In genomic region chr2:177989029-177989885, GRCh38 we compare ENCODE assay signal across 18 cellular contexts.
A peak's percentile ranks its signal among the peaks of the same experiment; 100 is the strongest.
DNase-seq lines count a peak whose midpoint lies in the region; ATAC-seq and TF ChIP-seq lines count a peak whose summit lies in the region.
"Had no signal": no experiment of that assay in that cellular context is flagged by ENCODE, and none has a peak within 500 bp of the region (broad histone marks: within the 10 kb centered on the region; RNA-seq: fewer than 3 reads in every experiment).

No MANE protein-coding gene starts in this region.

- H3K79me1 ChIP-seq in IMR-90 (ENCODE audit: low read depth in 1 of 2, low read length in 2 of 2) = no peaks in the 10 kb centered on the region

- H3K4me3 ChIP-seq in AG10803 (ENCODE audit: low read length) = no peak overlapping the region
- no peak overlapping the region for H3K4me3 ChIP-seq in IMR-90 (ENCODE audit: insufficient read depth, low read depth, low read length)
- no peak overlapping the region for H3K4me3 ChIP-seq in choroid plexus epithelial cell (ENCODE audit: low read depth, low read length)
- H3K4me3 ChIP-seq in osteoblast (ENCODE audit: insufficient read depth, low read length) = no peak overlapping the region
- H3K4me3 ChIP-seq: heart right ventricle had no signal

- no CpG with 5 or more reads among the region's 4 CpGs for WGBS in IMR-90 (ENCODE audit: extremely low coverage in 2 of 2, insufficient read length in 1 of 2), 2 experiments

- no peak for TF ChIP-seq RAD21 in IMR-90 (IDR thresholded peaks at IDR 0.05; ENCODE audit: low read length)

- H3K23ac ChIP-seq in IMR-90 (ENCODE audit: low read depth, low read length) = 0 out of 2 replicates have a peak overlapping the region, but pooled peaks have one; percentile 62

- no peaks in the 10 kb centered on the region for H3K9me1 ChIP-seq in IMR-90 (ENCODE audit: insufficient read depth, low read length)

- no peak overlapping the region for H4K5ac ChIP-seq in IMR-90 (ENCODE audit: low read depth, low read length)

- CTCF ChIA-PET in IMR-90 (lab: Yijun Ruan, JAX) = interaction anchor here (1.1 kb wide), 1 partner anchor 11 kb away, joined by 3 read pairs; no protein-coding TSS in a partner anchor

- H2BK5ac ChIP-seq in IMR-90 (ENCODE audit: low read depth, low read length, poor library complexity, severe bottlenecking) = peak overlapping the region; percentile 86

- in situ Hi-C loops in IMR-90 (cut with MboI; ENCODE audit: low sequenced_read_pairs) = no loop called here

- peak overlapping the region; percentile 71; the same call in 1 of the 2 replicates for H2BK20ac ChIP-seq in IMR-90 (ENCODE audit: low read depth, low read length)

- H3K27me3 ChIP-seq in IMR-90 (ENCODE audit: control insufficient read depth, insufficient read depth, low read length) (no peaks in the 10 kb centered on the region), osteoblast (ENCODE audit: insufficient read depth, low read length) (peaks cover 3% of the 10 kb centered on the region)
- H3K27me3 ChIP-seq: heart right ventricle had no signal

- H4K20me1 ChIP-seq in IMR-90 (ENCODE audit: insufficient read depth, low read length) (no peaks in the 10 kb centered on the region), osteoblast (ENCODE audit: insufficient read depth, low read length) (no peaks in the 10 kb centered on the region)

- H2AFZ ChIP-seq in IMR-90 (replicated peaks; ENCODE audit: low read length, poor library complexity) = peak overlapping the region; percentile 18
- H2AFZ ChIP-seq in osteoblast (ENCODE audit: low read length) = peak overlapping the region; percentile 1

- intact Hi-C loops in IMR-90 (cut with micrococcal nuclease) = loop anchor here (10.0 kb wide), 1 partner anchor 206 kb away; the partner anchor contains the start of gene OSBPL6

- H3K56ac ChIP-seq in IMR-90 (ENCODE audit: extremely low read depth, insufficient read depth, low read length) = peak overlapping the region; percentile 29; the same call in 1 of the 2 replicates

- no peak overlapping the region for H3K18ac ChIP-seq in IMR-90 (ENCODE audit: low read depth, low read length)

- H3K4ac ChIP-seq in IMR-90 (ENCODE audit: low read depth, low read length) = no peak overlapping the region; the same call in 1 of the 2 replicates

- dilution Hi-C loops in IMR-90 (cut with HindIII; ENCODE audit: low sequenced_read_pairs, unreplicated experiment) = no loop called here

- H3K9me3 ChIP-seq in IMR-90 (ENCODE audit: control insufficient read depth, insufficient read depth, low read length) (no peaks in the 10 kb centered on the region), osteoblast (ENCODE audit: low read depth, low read length) (no peaks in the 10 kb centered on the region)
- H3K9me3 ChIP-seq: heart right ventricle had no signal

- peak overlapping the region; percentile 56 for H2BK120ac ChIP-seq in IMR-90 (ENCODE audit: low read depth, low read length)

- POLR2A ChIA-PET in IMR-90 (lab: Charles Lee; ENCODE audit: unreplicated experiment) = no interaction called here

- no peak overlapping the region for H3K27ac ChIP-seq in IMR-90 (ENCODE audit: insufficient read depth, low read length)
- peak overlapping the region; percentile 10 for H3K27ac ChIP-seq in osteoblast (ENCODE audit: low read depth, low read length)
- H3K27ac ChIP-seq: heart right ventricle had no signal

- H3K36me3 ChIP-seq in IMR-90 (ENCODE audit: control insufficient read depth, insufficient read depth, low read length) (no peaks in the 10 kb centered on the region), osteoblast (ENCODE audit: insufficient read depth, low read length) (no peaks in the 10 kb centered on the region)
- H3K36me3 ChIP-seq: heart right ventricle had no signal

- H2BK15ac ChIP-seq in IMR-90 (ENCODE audit: low read depth, low read length) = peak overlapping the region; percentile 17; the same call in 1 of the 3 replicates

- H4K91ac ChIP-seq in IMR-90 (ENCODE audit: insufficient read depth, low read depth, low read length) = no peak overlapping the region

- H2AK5ac ChIP-seq in IMR-90 (ENCODE audit: low read depth, low read length) = no peak overlapping the region

- peak overlapping the region; percentile 43; the same call in 1 of the 2 replicates for H3K4me2 ChIP-seq in IMR-90 (ENCODE audit: low read depth, low read length)
- no peak overlapping the region for H3K4me2 ChIP-seq in osteoblast (ENCODE audit: insufficient read depth, low read length)

- BruUV-seq in IMR-90 (replicated peaks; lab: Mats Ljungman, UMichigan) = no TSS peak

- peak overlapping the region; percentile 75 for H3K14ac ChIP-seq in IMR-90 (replicated peaks; ENCODE audit: low read depth, low read length)

- H4K8ac ChIP-seq in IMR-90 (ENCODE audit: low read depth in 2 of 2, low read length in 2 of 2) = peak overlapping the region in 1 of 2 experiments; percentile 58; a peak in 2 of 4 replicates

- TF ChIP-seq POLR2A in IMR-90 (IDR thresholded peaks at IDR 0.05; ENCODE audit: low read depth, low read length) = no peak

- no peak overlapping the region for H2AK9ac ChIP-seq in IMR-90 (replicated peaks; ENCODE audit: low read depth, low read length, poor library complexity)

- H3K4me1 ChIP-seq in IMR-90 (ENCODE audit: control insufficient read depth, insufficient read depth, low read length) (peaks cover 2% of the 10 kb centered on the region; the same call in 1 of the 2 replicates), osteoblast (ENCODE audit: insufficient read depth, low read length) (no peaks in the 10 kb centered on the region)
- H3K4me1 ChIP-seq: heart right ventricle had no signal

- peak; percentile 88 for DNase-seq in AG10803 (ENCODE audit: low read depth)
- peak; percentile 68 for DNase-seq in IMR-90
- peak; percentile 4 for DNase-seq in choroid plexus epithelial cell (ENCODE audit: low read depth)
- peak; percentile 22 for DNase-seq in osteoblast (ENCODE audit: insufficient read length, low spot score, missing footprints)
- DNase-seq in NK-92 treated with Interleukin-12 subunit alpha and Interleukin-12 subunit beta, amount 100 ng/mL, for 24 hours (lab: John Stamatoyannopoulos, UW) = no peak
- no peak for DNase-seq in epidermal melanocyte (ENCODE audit: insufficient read length, low spot score)
- DNase-seq: activated CD4-positive, alpha-beta T cell treated with anti-CD3 and anti-CD28 coated beads, Interleukin-2, amount 50 U/mL, for 4 hours; activated naive CD4-positive, alpha-beta T cell treated with Interleukin-2 at 50 U/mL for 16 hours; Calu3; GF-D8; heart right ventricle; islet precursor cell; KG1; NCI-H1105 treated with DMSO at 0.1 percent for 48 hours; NCI-H82; RPMI8226 had no signal

- no peak for TF ChIP-seq CTCF in AG10803 (conservative IDR thresholded peaks at IDR 0.05; ENCODE audit: low read length)
- no peak for TF ChIP-seq CTCF in IMR-90 (conservative IDR thresholded peaks at IDR 0.05; ENCODE audit: low read depth, low read length)
- TF ChIP-seq CTCF in choroid plexus epithelial cell (conservative IDR thresholded peaks at IDR 0.05; ENCODE audit: low read depth, low read length) = no peak
- no peak for TF ChIP-seq CTCF in osteoblast (IDR thresholded peaks at IDR 0.05; ENCODE audit: extremely low read depth, low read depth, low read length)

- peak; percentile 77 for ATAC-seq in IMR-90 (ENCODE audit: low read depth)
- no peak for ATAC-seq in HG02763 (IDR thresholded peaks at IDR 0.05; ENCODE audit: unreplicated experiment)
- ATAC-seq in GM19397 (IDR thresholded peaks at IDR 0.05; ENCODE audit: unreplicated experiment) = no peak
- ATAC-seq: heart right ventricle had no signal

- H3K79me2 ChIP-seq in osteoblast (ENCODE audit: insufficient read depth, low read length) = no peaks in the 10 kb centered on the region

- no peak overlapping the region for H3K9ac ChIP-seq in IMR-90 (ENCODE audit: low read depth, low read length)

TF ChIP-seq in IMR-90, 13 proteins besides CTCF, POLR2A, EP300 and RAD21:
- no peak for TF ChIP-seq ELK1 (IDR thresholded peaks at IDR 0.05; ENCODE audit: borderline replicate concordance, low read depth, low read length)
- TF ChIP-seq NFE2L2 (IDR thresholded peaks at IDR 0.05; ENCODE audit: low read depth, low read length) = no peak
- TF ChIP-seq MAZ (IDR thresholded peaks at IDR 0.05; ENCODE audit: borderline replicate concordance, low read depth, low read length) = no peak
- peak; percentile 54 for TF ChIP-seq CEBPB (IDR thresholded peaks at IDR 0.05; ENCODE audit: low read depth, low read length)
- no peak for TF ChIP-seq MXI1 (IDR thresholded peaks at IDR 0.05; ENCODE audit: borderline replicate concordance, low read depth, low read length)
- no peak for TF ChIP-seq BHLHE40 (IDR thresholded peaks at IDR 0.05; ENCODE audit: low read depth, low read length)
- TF ChIP-seq RFX5 (IDR thresholded peaks at IDR 0.05; ENCODE audit: low read depth, low read length) = no peak
- TF ChIP-seq MAFK (IDR thresholded peaks at IDR 0.05; ENCODE audit: low read depth, low read length) = peak; percentile 48; the same call in 1 of the 2 replicates
- no peak for TF ChIP-seq SMC3 (IDR thresholded peaks at IDR 0.05; ENCODE audit: low read depth, low read length)
- TF ChIP-seq FOS (IDR thresholded peaks at IDR 0.05; ENCODE audit: low read depth, low read length) = no peak; the same call in 1 of the 2 replicates
- TF ChIP-seq CHD1 (IDR thresholded peaks at IDR 0.05; ENCODE audit: low read depth, low read length) = no peak

Comparison
In these comparisons a context has a peak if more than half of its experiments do, and no peak if none do; other contexts are left out.
1. DNase-seq: peak in AG10803 (single experiment), IMR-90 (single experiment), choroid plexus epithelial cell (single experiment) and osteoblast (single experiment); none in NK-92 treated with Interleukin-12 subunit alpha and Interleukin-12 subunit beta, amount 100 ng/mL, for 24 hours (single experiment) and epidermal melanocyte (single experiment).